In the genomic region with DNA sequence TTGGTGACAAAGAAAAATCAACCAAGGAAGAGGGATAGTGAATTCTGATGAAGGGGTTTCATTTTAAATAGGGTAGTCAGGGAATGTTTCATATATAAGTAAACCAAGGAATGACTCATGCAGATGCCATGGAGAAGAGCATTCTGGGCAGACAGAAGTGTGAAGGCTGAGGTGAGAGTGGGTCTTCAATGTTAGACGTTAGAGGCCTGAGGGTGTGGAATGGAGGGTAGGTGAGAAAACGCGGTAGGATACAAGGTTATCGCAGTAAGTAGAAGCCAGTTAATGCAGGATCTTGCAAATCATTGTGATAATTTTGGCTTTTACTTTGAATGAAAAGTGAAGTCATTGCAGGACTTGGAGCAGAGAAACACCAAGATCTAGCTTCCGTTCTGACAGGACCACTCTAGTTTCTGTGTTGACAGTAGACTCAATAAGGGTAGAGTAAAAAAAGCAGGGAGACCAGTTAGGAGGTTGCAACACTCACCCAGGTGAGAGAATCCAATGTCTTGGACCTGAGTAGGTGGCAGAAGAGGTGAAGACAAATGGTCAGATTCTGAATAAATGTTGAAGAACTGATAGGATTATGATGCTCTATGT, we compare ENCODE assay signal across 33 cellular contexts.
"Had no signal": no experiment of that assay in that cellular context is flagged by ENCODE, and none has a peak within 500 bp of the region (broad histone marks: within the 10 kb centered on the region; RNA-seq: fewer than 3 reads in every experiment).

No MANE protein-coding gene starts in this region.

- H3K4me3 ChIP-seq: ascending aorta, cardiac muscle cell, SJSA1 had no signal

- H3K27me3 ChIP-seq: ascending aorta, cardiac muscle cell, SJSA1 had no signal

- H3K27ac ChIP-seq: ascending aorta, cardiac muscle cell, SJSA1, VCaP had no signal

- DNase-seq: activated B cell treated with CpG ODN at 0.5 μM for 24 hours; activated CD4-positive, alpha-beta T cell treated with anti-CD3 and anti-CD28 coated beads, Interleukin-2, amount 10 ng/mL, durations not matched to agents 24 days and 14 days; activated CD4-positive, alpha-beta T cell treated with anti-CD3 and anti-CD28 coated beads, Interleukin-2, amount 50 U/mL, for 4 hours; activated CD4-positive, CD25-positive, alpha-beta regulatory T cell treated with anti-CD3 and anti-CD28 coated beads, Interleukin-2, amount 50 U/mL, for 72 hours; activated CD8-positive, alpha-beta T cell treated with anti-CD3 and anti-CD28 coated beads for 36 hours; activated gamma-delta T cell; activated naive CD4-positive, alpha-beta T cell treated with Interleukin-2 at 50 U/mL for 16 hours; activated naive CD8-positive, alpha-beta T cell treated with anti-CD3 and anti-CD28 coated beads, Interleukin-2, amount 10 ng/mL, durations not matched to agents 7 days and 5 days; activated T-cell treated with anti-CD3 and anti-CD28 coated beads, Interleukin-2, amount 50 U/mL, for 48 hours; amygdala; Karpas-422; NCI-H1105; NCI-H1417 treated with DMSO at 0.1 percent for 48 hours; NCI-H187 treated with DMSO at 0.1 percent for 48 hours; NCI-H2081; NCI-H2171 treated with DMSO at 0.1 percent for 48 hours; NCI-H2227 treated with DMSO at 0.1 percent for 48 hours; NCI-H446; NCI-H510A treated with DMSO at 0.1 percent for 48 hours; NCI-H526 treated with DMSO at 0.1 percent for 48 hours; NCI-H82; SHP77 treated with DMSO at 0.1 percent for 48 hours; SK-N-SH had no signal

- H3K36me3 Mint-ChIP-seq: activated naive CD4-positive, alpha-beta T cell treated with anti-CD3 and anti-CD28 coated beads, Interleukin-2, amount 50 U/mL, for 24 hours; activated naive CD8-positive, alpha-beta T cell treated with anti-CD3 and anti-CD28 coated beads, Interleukin-2, amount 10 ng/mL, durations not matched to agents 7 days and 5 days had no signal

- H3K27ac Mint-ChIP-seq: activated B cell treated with CpG ODN at 0.5 μM for 24 hours; activated CD4-positive, alpha-beta T cell treated with anti-CD3 and anti-CD28 coated beads, Interleukin-2, amount 10 ng/mL, durations not matched to agents 24 days and 14 days; activated CD8-positive, alpha-beta T cell treated with anti-CD3 and anti-CD28 coated beads for 36 hours; activated naive CD4-positive, alpha-beta T cell treated with anti-CD3 and anti-CD28 coated beads, Interleukin-2, amount 50 U/mL, for 24 hours; activated naive CD8-positive, alpha-beta T cell treated with anti-CD3 and anti-CD28 coated beads, Interleukin-2, amount 10 ng/mL, durations not matched to agents 7 days and 5 days; activated T-helper 2 cell treated with anti-CD3 and anti-CD28 coated beads, Interferon-gamma antibody, Interleukin-2, Interleukin-4, amounts not matched to agents 10 μg/mL and 5 μg/mL and 100 μg/mL, durations not matched to agents 14 hours and 24 hours and 36 hours; T-helper 1 cell treated with Interleukin-12 subunit alpha and Interleukin-12 subunit beta and Interleukin-4 antibody, amounts not matched to agents 30 μg/mL and 1 μg/mL, for 36 hours; T-helper 2 cell treated with Interferon-gamma antibody and Interleukin-4, amounts not matched to agents 5 μg/mL and 100 μg/mL, for 36 hours had no signal

- H3K4me1 Mint-ChIP-seq: activated B cell treated with CpG ODN at 0.5 μM for 24 hours; activated CD4-positive, alpha-beta T cell treated with anti-CD3 and anti-CD28 coated beads, Interleukin-2, amount 10 ng/mL, durations not matched to agents 24 days and 14 days; activated naive CD4-positive, alpha-beta T cell treated with anti-CD3 and anti-CD28 coated beads, Interleukin-2, amount 50 U/mL, for 24 hours; activated naive CD8-positive, alpha-beta T cell treated with anti-CD3 and anti-CD28 coated beads, Interleukin-2, amount 10 ng/mL, durations not matched to agents 7 days and 5 days; central memory CD8-positive, alpha-beta T cell had no signal

- H3K36me3 ChIP-seq: ascending aorta, cardiac muscle cell, SJSA1 had no signal

- H3K27me3 Mint-ChIP-seq: activated B cell treated with CpG ODN at 0.5 μM for 24 hours; activated naive CD8-positive, alpha-beta T cell treated with anti-CD3 and anti-CD28 coated beads, Interleukin-2, amount 10 ng/mL, durations not matched to agents 7 days and 5 days had no signal

- H3K4me3 Mint-ChIP-seq: activated B cell treated with CpG ODN at 0.5 μM for 24 hours; activated CD4-positive, alpha-beta T cell treated with anti-CD3 and anti-CD28 coated beads, Interleukin-2, amount 10 ng/mL, durations not matched to agents 24 days and 14 days; activated CD8-positive, alpha-beta T cell treated with anti-CD3 and anti-CD28 coated beads for 36 hours; activated naive CD4-positive, alpha-beta T cell treated with anti-CD3 and anti-CD28 coated beads, Interleukin-2, amount 50 U/mL, for 24 hours; activated naive CD8-positive, alpha-beta T cell treated with anti-CD3 and anti-CD28 coated beads, Interleukin-2, amount 10 ng/mL, durations not matched to agents 7 days and 5 days; central memory CD8-positive, alpha-beta T cell; T-helper 1 cell treated with Interleukin-12 subunit alpha and Interleukin-12 subunit beta and Interleukin-4 antibody, amounts not matched to agents 30 μg/mL and 1 μg/mL, for 36 hours; T-helper 2 cell treated with Interferon-gamma antibody and Interleukin-4, amounts not matched to agents 5 μg/mL and 100 μg/mL, for 36 hours had no signal

- H3K9me3 ChIP-seq: ascending aorta, SJSA1, SK-N-SH had no signal

- H3K4me1 ChIP-seq: ascending aorta, SJSA1 had no signal

- ATAC-seq: activated CD8-positive, alpha-beta T cell treated with anti-CD3 and anti-CD28 coated beads for 36 hours; Panc1 had no signal

- H3K9me3 Mint-ChIP-seq: activated B cell treated with CpG ODN at 0.5 μM for 24 hours; activated CD4-positive, alpha-beta T cell treated with anti-CD3 and anti-CD28 coated beads, Interleukin-2, amount 10 ng/mL, durations not matched to agents 24 days and 14 days; activated CD8-positive, alpha-beta T cell treated with anti-CD3 and anti-CD28 coated beads for 36 hours; activated naive CD4-positive, alpha-beta T cell treated with anti-CD3 and anti-CD28 coated beads, Interleukin-2, amount 50 U/mL, for 24 hours; activated naive CD8-positive, alpha-beta T cell treated with anti-CD3 and anti-CD28 coated beads, Interleukin-2, amount 10 ng/mL, durations not matched to agents 7 days and 5 days; activated T-helper 2 cell treated with anti-CD3 and anti-CD28 coated beads, Interferon-gamma antibody, Interleukin-2, Interleukin-4, amounts not matched to agents 10 μg/mL and 5 μg/mL and 100 μg/mL, durations not matched to agents 14 hours and 24 hours and 36 hours; central memory CD8-positive, alpha-beta T cell; T-helper 1 cell treated with Interleukin-12 subunit alpha and Interleukin-12 subunit beta and Interleukin-4 antibody, amounts not matched to agents 30 μg/mL and 1 μg/mL, for 36 hours; T-helper 2 cell treated with Interferon-gamma antibody and Interleukin-4, amounts not matched to agents 5 μg/mL and 100 μg/mL, for 36 hours had no signal
